In genomic region chr6:44039191-44039719, GRCh38 we compare ENCODE assay signal across 24 cellular contexts.
DNase-seq lines count a peak whose midpoint lies in the region; ATAC-seq and TF ChIP-seq lines count a peak whose summit lies in the region.
"Had no signal": no experiment of that assay in that cellular context is flagged by ENCODE, and none has a peak within 500 bp of the region (broad histone marks: within the 10 kb centered on the region; RNA-seq: fewer than 3 reads in every experiment).

No MANE protein-coding gene starts in this region.

- ATAC-seq in esophagus mucosa: no peak
- ATAC-seq: GM23338, left ventricle myocardium superior, mucosa of descending colon had no signal

- intact Hi-C loops in cardiac septum (cut with DNase I): no loop called here

- H3K4me3 Mint-ChIP-seq in neural crest cell: no peak overlapping the region
- H3K4me3 Mint-ChIP-seq: GM23338 had no signal

- H3K27me3 ChIP-seq in right atrium auricular region: no peaks in the 10 kb centered on the region
- H3K27me3 ChIP-seq: BLaER1, MG63, Peyer's patch had no signal

- H3K9me3 Mint-ChIP-seq in neural crest cell: no peaks in the 10 kb centered on the region
- H3K9me3 Mint-ChIP-seq: GM23338 had no signal

- no peaks in the 10 kb centered on the region for H3K36me3 Mint-ChIP-seq in neural crest cell (ENCODE audit: low read depth)

- H3K4me3 ChIP-seq in right atrium auricular region: no peak overlapping the region
- H3K4me3 ChIP-seq in coronary artery: no peak overlapping the region
- H3K4me3 ChIP-seq: BLaER1, GM23338, MG63, mucosa of descending colon, Peyer's patch, SK-N-MC had no signal

- TF ChIP-seq CTCF in right atrium auricular region (IDR thresholded peaks at IDR 0.05) (no peak), coronary artery (IDR thresholded peaks at IDR 0.05) (no peak), neural crest cell (conservative IDR thresholded peaks at IDR 0.05) (no peak), GM10266 (IDR thresholded peaks at IDR 0.05; ENCODE audit: control insufficient read depth, insufficient read depth, low read depth, missing control alignments) (no peak)

- no peaks in the 10 kb centered on the region for H3K9me3 ChIP-seq in right atrium auricular region
- H3K9me3 ChIP-seq: BLaER1, MG63, mucosa of descending colon, Peyer's patch had no signal

- peak; percentile 71 for DNase-seq in cardiac septum (ENCODE audit: low spot score)
- no peak for DNase-seq in right atrium auricular region (ENCODE audit: low spot score)
- peak; percentile 65 for DNase-seq in coronary artery (ENCODE audit: low spot score)
- DNase-seq in neural crest cell (ENCODE audit: low read depth, low spot score): no peak
- DNase-seq in NCI-H774 (lab: John Stamatoyannopoulos, UW): no peak
- no peak for DNase-seq in SHP77 treated with DMSO at 0.1 percent for 48 hours (lab: John Stamatoyannopoulos, UW)
- DNase-seq in GM10266 (ENCODE audit: extremely low spot score): no peak
- DNase-seq: activated CD4-positive, alpha-beta T cell treated with anti-CD3 and anti-CD28 coated beads, Interleukin-2, amount 50 U/mL, for 48 hours; activated gamma-delta T cell; caudate nucleus; foreskin fibroblast; left ventricle myocardium superior; MG63; NCI-H1417; stimulated activated CD4-positive, alpha-beta T cell treated with anti-CD3 and anti-CD28 coated beads, Interleukin-2, amount 100 ng/mL, for 24 hours; stimulated activated naive CD4-positive, alpha-beta T cell; WERI-Rb-1 had no signal

- H3K27me3 Mint-ChIP-seq in neural crest cell (ENCODE audit: low read depth): no peaks in the 10 kb centered on the region

- peak overlapping the region; percentile 91 for H3K27ac Mint-ChIP-seq in neural crest cell (ENCODE audit: unreplicated experiment)
- H3K27ac Mint-ChIP-seq: GM23338, progenitor cell of endocrine pancreas had no signal

- H3K4me1 Mint-ChIP-seq in neural crest cell: peaks cover 32% of the 10 kb centered on the region

- no peaks in the 10 kb centered on the region for H3K36me3 ChIP-seq in right atrium auricular region
- H3K36me3 ChIP-seq: BLaER1, MG63, Peyer's patch, WERI-Rb-1 had no signal

- H3K27ac ChIP-seq in right atrium auricular region (no peak overlapping the region), coronary artery (no peak overlapping the region)
- H3K27ac ChIP-seq: BLaER1, Peyer's patch, SK-N-MC, WERI-Rb-1 had no signal

- peaks cover 3 to 28% of the 10 kb centered on the region in 2 donors for H3K4me1 ChIP-seq in right atrium auricular region

Comparison
In these comparisons a context has a peak if more than half of its experiments do, and no peak if none do; other contexts are left out.
1. DNase-seq: peak in cardiac septum (single experiment) and coronary artery (single experiment); none in right atrium auricular region (single experiment), neural crest cell (single experiment), NCI-H774 (single experiment), SHP77 treated with DMSO at 0.1 percent for 48 hours (single experiment) and GM10266 (single experiment).